In genomic region chr12:131872154-131873046, GRCh38 we compare ENCODE assay signal across 10 cellular contexts. TPM values are rescaled to one million over a fixed set of nuclear protein-coding genes. Genes with fewer than 3 reads are reported as not detected.
DNase-seq lines count a peak whose midpoint lies in the region; ATAC-seq and TF ChIP-seq lines count a peak whose summit lies in the region.
"Had no signal": no experiment of that assay in that cellular context is flagged by ENCODE, and none has a peak within 500 bp of the region (broad histone marks: within the 10 kb centered on the region; RNA-seq: fewer than 3 reads in every experiment).

No MANE protein-coding gene starts in this region.

- no peak overlapping the region for H4K5ac ChIP-seq in mesendoderm (ENCODE audit: low read length)

- peak overlapping the region; percentile 22 for H3K56ac ChIP-seq in mesendoderm (ENCODE audit: low read length)

- no peaks in the 10 kb centered on the region for H3K9me3 ChIP-seq in breast epithelium

- no peak overlapping the region for H3K9ac ChIP-seq in mesendoderm (ENCODE audit: low read length)

- no CpG with 5 or more reads among the region's 21 CpGs for WGBS in mesendoderm (ENCODE audit: extremely low coverage, insufficient coverage, low lambda C conversion rate)

- no peak overlapping the region for H2BK15ac ChIP-seq in mesendoderm (replicated peaks; ENCODE audit: low read depth)

- no peak for TF ChIP-seq CTCF in breast epithelium (IDR thresholded peaks at IDR 0.05)

- H3K4me3 ChIP-seq in breast epithelium, result no peak overlapping the region
- no peak overlapping the region for H3K4me3 ChIP-seq in mesendoderm (ENCODE audit: low read length)

- H2BK5ac ChIP-seq in mesendoderm (ENCODE audit: low read length), result no peak overlapping the region

- no peaks in the 10 kb centered on the region for H3K79me1 ChIP-seq in mesendoderm (ENCODE audit: low read length)

- no peak overlapping the region for H2BK120ac ChIP-seq in mesendoderm (ENCODE audit: low read depth, low read length)

- no peaks in the 10 kb centered on the region for H3K27me3 ChIP-seq in breast epithelium
- H3K27me3 ChIP-seq in mesendoderm (ENCODE audit: insufficient read depth, low read length, poor library complexity), result no peaks in the 10 kb centered on the region

- peak overlapping the region; percentile 11 for H3K4ac ChIP-seq in mesendoderm (ENCODE audit: low read depth, low read length)

- H3K79me2 ChIP-seq in mesendoderm (ENCODE audit: control insufficient read depth, insufficient read depth, low read length), result no peaks in the 10 kb centered on the region

- no peak for TF ChIP-seq POLR2A in breast epithelium (IDR thresholded peaks at IDR 0.05)

- no peak overlapping the region for H3K4me2 ChIP-seq in mesendoderm (ENCODE audit: low read length)

- H3K27ac ChIP-seq in breast epithelium (peak overlapping the region; percentile 48 to 55), mesendoderm (ENCODE audit: low read depth, low read length) (no peak overlapping the region)

- H3K36me3 ChIP-seq in breast epithelium, result no peaks in the 10 kb centered on the region
- no peaks in the 10 kb centered on the region for H3K36me3 ChIP-seq in mesendoderm (ENCODE audit: control insufficient read depth, insufficient read depth, low read length)

- intact Hi-C loops in breast epithelium (cut with DNase I; ENCODE audit: low total_unique reads), result no loop called here

- H4K8ac ChIP-seq in mesendoderm (ENCODE audit: low read depth, low read length), result no peak overlapping the region

- H3K23ac ChIP-seq in mesendoderm (ENCODE audit: low read length), result no peak overlapping the region

- H3K4me1 ChIP-seq in breast epithelium (no peaks in the 10 kb centered on the region), mesendoderm (ENCODE audit: control insufficient read depth, low read depth, low read length) (no peaks in the 10 kb centered on the region)

- DNase-seq in EH (ENCODE audit: low read depth), result peak; percentile 98
- peak; percentile 95 for DNase-seq in M059J (ENCODE audit: low read depth)
- peak; percentile 76 to 87 for DNase-seq in breast epithelium (ENCODE audit: low spot score in 2 of 2)
- DNase-seq in mesendoderm, result peak; percentile 94
- DNase-seq in T-helper 1 cell, result no peak
- no peak for DNase-seq in NCI-H510A (lab: John Stamatoyannopoulos, UW)
- DNase-seq: activated CD8-positive, alpha-beta T cell treated with anti-CD3 and anti-CD28 coated beads for 36 hours; NCI-H69 had no signal

- no peak overlapping the region for H2AK5ac ChIP-seq in mesendoderm (ENCODE audit: low read length)

- ATAC-seq in GM19351 (IDR thresholded peaks at IDR 0.05; ENCODE audit: unreplicated experiment) (no peak), HG03442 (IDR thresholded peaks at IDR 0.05; ENCODE audit: unreplicated experiment) (no peak)
- ATAC-seq: activated CD8-positive, alpha-beta T cell treated with anti-CD3 and anti-CD28 coated beads for 36 hours had no signal

- H3K18ac ChIP-seq in mesendoderm (ENCODE audit: low read length), result no peak overlapping the region

RNA-seq across cellular contexts. Expression of gene ULK1, which starts 22.0 kb away (rescaled TPM):
- 4.5 and 7.5 TPM in 2 replicates for total RNA-seq in M059J (2014; rRNA removed; shearing (Covaris generic))
- total RNA-seq in breast epithelium, result 10 to 100 TPM; 14.8 to 18.6 (median 17.0) TPM
- polyA plus RNA-seq in mesendoderm (2013, experiment 1 of 2), result 19.3 TPM
- polyA plus RNA-seq in mesendoderm (2013, experiment 2 of 2), result 19.9 TPM

RNA-seq across cellular contexts. Expression of gene MMP17, which starts 44.2 kb away (rescaled TPM):
- 8.3 and 10.1 TPM in 2 replicates for total RNA-seq in M059J (2014; rRNA removed; shearing (Covaris generic))
- total RNA-seq in breast epithelium, result 10 to 100 TPM in 1 of 3 donors, 1 to 10 TPM in 2; 2.9 to 18.6 (median 4.7) TPM
- 5.5 TPM for polyA plus RNA-seq in mesendoderm (2013, experiment 1 of 2)
- polyA plus RNA-seq in mesendoderm (2013, experiment 2 of 2), result 5.9 TPM

RNA-seq across cellular contexts. Expression of gene PUS1, which starts 56.7 kb away (rescaled TPM):
- total RNA-seq in M059J (2014; rRNA removed; shearing (Covaris generic)), result 9.3 and 10.3 TPM in 2 replicates
- total RNA-seq in breast epithelium, result 10 to 100 TPM in 2 of 3 donors, 1 to 10 TPM in 1; 8.8 to 31.5 (median 20.9) TPM
- 46.5 TPM for polyA plus RNA-seq in mesendoderm (2013, experiment 1 of 2)
- 46.4 TPM for polyA plus RNA-seq in mesendoderm (2013, experiment 2 of 2)

Comparison
In these comparisons a context has a peak if more than half of its experiments do, and no peak if none do; other contexts are left out.
1. DNase-seq: peak in EH (single experiment), M059J (single experiment), breast epithelium (2 of 2) and mesendoderm (single experiment); none in T-helper 1 cell (0 of 5) and NCI-H510A (single experiment).